8 cellular contexts compared by ENCODE assay signal in genomic region chr4:1249148-1249730, GRCh38. TPM values are rescaled to one million over a fixed set of nuclear protein-coding genes. Genes with fewer than 3 reads are reported as not detected.
DNase-seq lines count a peak whose midpoint lies in the region; ATAC-seq and TF ChIP-seq lines count a peak whose summit lies in the region.

No MANE protein-coding gene starts in this region.

- no peaks in the 10 kb centered on the region for H3K27me3 Mint-ChIP-seq in activated naive CD8-positive, alpha-beta T cell

- H3K9me3 Mint-ChIP-seq in activated naive CD8-positive, alpha-beta T cell (ENCODE audit: low read depth) = no peaks in the 10 kb centered on the region

- H3K4me3 ChIP-seq in parathyroid adenoma (ENCODE audit: low read depth, low read length) (peak overlapping the region; percentile 68), tibial artery (peak overlapping the region; percentile 61 to 67)

- H3K4me1 ChIP-seq in parathyroid adenoma = peaks cover 3% of the 10 kb centered on the region
- H3K4me1 ChIP-seq in tibial artery = peaks cover 15 to 48% (median 42%) of the 10 kb centered on the region in 4 donors

- peak; percentile 47 for ATAC-seq in GM21529 (IDR thresholded peaks at IDR 0.05; ENCODE audit: unreplicated experiment)
- ATAC-seq in SK-N-SH treated with all-trans-retinoic acid at 6 μM for 48 hours = peak; percentile 67
- peak; percentile 71 for ATAC-seq in Right ventricle myocardium superior (ENCODE audit: poor library complexity)

- H3K27me3 ChIP-seq in parathyroid adenoma (ENCODE audit: control insufficient read depth, insufficient read depth, low read length) (no peaks in the 10 kb centered on the region), tibial artery (no peaks in the 10 kb centered on the region)

- DNase-seq in ELF-1 (ENCODE audit: low read depth, low spot score) = peak; percentile 50
- peak; percentile 93 for DNase-seq in Right ventricle myocardium superior
- peak; percentile 80 to 92 for DNase-seq in tibial artery

- no peak for TF ChIP-seq RAD21 in Ishikawa (IDR thresholded peaks at IDR 0.05; ENCODE audit: low read depth)

- peaks cover 31% of the 10 kb centered on the region for H3K79me2 ChIP-seq in parathyroid adenoma

- H3K4me2 ChIP-seq in parathyroid adenoma (ENCODE audit: low read length) = peak overlapping the region; percentile 90

- peaks cover 65% of the 10 kb centered on the region for H3K4me1 Mint-ChIP-seq in activated naive CD8-positive, alpha-beta T cell (ENCODE audit: low read depth)

- intact Hi-C loops in Right ventricle myocardium superior (cut with DNase I) (loop anchor here (5.0 kb wide), 2 partner anchors 82 to 98 kb away; partner anchors contain the start of gene UVSSA), tibial artery (cut with DNase I; ENCODE audit: low total_unique reads) (loop anchor here (1.0 to 5.0 kb wide), 2 partner anchors 43 to 97 kb away; no protein-coding TSS in a partner anchor)

- H3K36me3 Mint-ChIP-seq in activated naive CD8-positive, alpha-beta T cell = no peaks in the 10 kb centered on the region

- H2AFZ ChIP-seq in parathyroid adenoma = peak overlapping the region; percentile 78

- peak overlapping the region; percentile 96 for H3K27ac Mint-ChIP-seq in activated naive CD8-positive, alpha-beta T cell

- no peak for TF ChIP-seq CTCF in parathyroid adenoma (IDR thresholded peaks at IDR 0.05)
- no peak for TF ChIP-seq CTCF in tibial artery (IDR thresholded peaks at IDR 0.05)

- H3K4me3 Mint-ChIP-seq in activated naive CD8-positive, alpha-beta T cell = peak overlapping the region; percentile 87

- peak overlapping the region; percentile 63 for H3K27ac ChIP-seq in parathyroid adenoma
- peak overlapping the region; percentile 93 to 96 for H3K27ac ChIP-seq in tibial artery

- no peak overlapping the region for H3K9ac ChIP-seq in parathyroid adenoma

- H3K9me3 ChIP-seq in parathyroid adenoma (ENCODE audit: control insufficient read depth, low read length) (no peaks in the 10 kb centered on the region), tibial artery (no peaks in the 10 kb centered on the region)

- TF ChIP-seq EP300 in Ishikawa (IDR thresholded peaks at IDR 0.05; ENCODE audit: borderline replicate concordance) = peak; percentile 21; the same call in 1 of the 2 replicates

- H3K36me3 ChIP-seq in parathyroid adenoma (ENCODE audit: control insufficient read depth, insufficient read depth, low read length) (no peaks in the 10 kb centered on the region), tibial artery (no peaks in the 10 kb centered on the region)

TF ChIP-seq in Ishikawa, 13 proteins besides CTCF, POLR2A, EP300 and RAD21 (continues in another document):
- TF ChIP-seq ZBTB7A (IDR thresholded peaks at IDR 0.05; ENCODE audit: low read depth) (no peak), YY1 (IDR thresholded peaks at IDR 0.05; ENCODE audit: low read depth) (peak; percentile 73; the same call in 1 of the 2 replicates), NFIC (IDR thresholded peaks at IDR 0.05) (no peak), TAF1 (IDR thresholded peaks at IDR 0.05; ENCODE audit: low read depth) (no peak; the same call in 1 of the 2 replicates), MAX (IDR thresholded peaks at IDR 0.05) (peak; percentile 71), TCF12 (IDR thresholded peaks at IDR 0.05; ENCODE audit: low read depth) (no peak), CREB1 (IDR thresholded peaks at IDR 0.05; ENCODE audit: low read depth) (no peak), EGR1 (IDR thresholded peaks at IDR 0.05) (peak; percentile 59; the same call in 1 of the 2 replicates), FOXM1 (IDR thresholded peaks at IDR 0.05; ENCODE audit: borderline replicate concordance, low read depth) (no peak), TEAD4 (IDR thresholded peaks at IDR 0.05) (no peak)
- TF ChIP-seq, protein P1, sequence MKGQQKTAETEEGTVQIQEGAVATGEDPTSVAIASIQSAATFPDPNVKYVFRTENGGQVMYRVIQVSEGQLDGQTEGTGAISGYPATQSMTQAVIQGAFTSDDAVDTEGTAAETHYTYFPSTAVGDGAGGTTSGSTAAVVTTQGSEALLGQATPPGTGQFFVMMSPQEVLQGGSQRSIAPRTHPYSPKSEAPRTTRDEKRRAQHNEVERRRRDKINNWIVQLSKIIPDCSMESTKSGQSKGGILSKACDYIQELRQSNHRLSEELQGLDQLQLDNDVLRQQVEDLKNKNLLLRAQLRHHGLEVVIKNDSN (IDR thresholded peaks at IDR 0.05) = no peak
- TF ChIP-seq, protein P2, sequence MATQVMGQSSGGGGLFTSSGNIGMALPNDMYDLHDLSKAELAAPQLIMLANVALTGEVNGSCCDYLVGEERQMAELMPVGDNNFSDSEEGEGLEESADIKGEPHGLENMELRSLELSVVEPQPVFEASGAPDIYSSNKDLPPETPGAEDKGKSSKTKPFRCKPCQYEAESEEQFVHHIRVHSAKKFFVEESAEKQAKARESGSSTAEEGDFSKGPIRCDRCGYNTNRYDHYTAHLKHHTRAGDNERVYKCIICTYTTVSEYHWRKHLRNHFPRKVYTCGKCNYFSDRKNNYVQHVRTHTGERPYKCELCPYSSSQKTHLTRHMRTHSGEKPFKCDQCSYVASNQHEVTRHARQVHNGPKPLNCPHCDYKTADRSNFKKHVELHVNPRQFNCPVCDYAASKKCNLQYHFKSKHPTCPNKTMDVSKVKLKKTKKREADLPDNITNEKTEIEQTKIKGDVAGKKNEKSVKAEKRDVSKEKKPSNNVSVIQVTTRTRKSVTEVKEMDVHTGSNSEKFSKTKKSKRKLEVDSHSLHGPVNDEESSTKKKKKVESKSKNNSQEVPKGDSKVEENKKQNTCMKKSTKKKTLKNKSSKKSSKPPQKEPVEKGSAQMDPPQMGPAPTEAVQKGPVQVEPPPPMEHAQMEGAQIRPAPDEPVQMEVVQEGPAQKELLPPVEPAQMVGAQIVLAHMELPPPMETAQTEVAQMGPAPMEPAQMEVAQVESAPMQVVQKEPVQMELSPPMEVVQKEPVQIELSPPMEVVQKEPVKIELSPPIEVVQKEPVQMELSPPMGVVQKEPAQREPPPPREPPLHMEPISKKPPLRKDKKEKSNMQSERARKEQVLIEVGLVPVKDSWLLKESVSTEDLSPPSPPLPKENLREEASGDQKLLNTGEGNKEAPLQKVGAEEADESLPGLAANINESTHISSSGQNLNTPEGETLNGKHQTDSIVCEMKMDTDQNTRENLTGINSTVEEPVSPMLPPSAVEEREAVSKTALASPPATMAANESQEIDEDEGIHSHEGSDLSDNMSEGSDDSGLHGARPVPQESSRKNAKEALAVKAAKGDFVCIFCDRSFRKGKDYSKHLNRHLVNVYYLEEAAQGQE (IDR thresholded peaks at IDR 0.05; ENCODE audit: low read depth) = no peak

TF ChIP-seq in SK-N-SH treated with all-trans-retinoic acid at 6 μM for 48 hours, 23 proteins besides CTCF, POLR2A, EP300 and RAD21 (continues in another document):
- TF ChIP-seq, protein P3, sequence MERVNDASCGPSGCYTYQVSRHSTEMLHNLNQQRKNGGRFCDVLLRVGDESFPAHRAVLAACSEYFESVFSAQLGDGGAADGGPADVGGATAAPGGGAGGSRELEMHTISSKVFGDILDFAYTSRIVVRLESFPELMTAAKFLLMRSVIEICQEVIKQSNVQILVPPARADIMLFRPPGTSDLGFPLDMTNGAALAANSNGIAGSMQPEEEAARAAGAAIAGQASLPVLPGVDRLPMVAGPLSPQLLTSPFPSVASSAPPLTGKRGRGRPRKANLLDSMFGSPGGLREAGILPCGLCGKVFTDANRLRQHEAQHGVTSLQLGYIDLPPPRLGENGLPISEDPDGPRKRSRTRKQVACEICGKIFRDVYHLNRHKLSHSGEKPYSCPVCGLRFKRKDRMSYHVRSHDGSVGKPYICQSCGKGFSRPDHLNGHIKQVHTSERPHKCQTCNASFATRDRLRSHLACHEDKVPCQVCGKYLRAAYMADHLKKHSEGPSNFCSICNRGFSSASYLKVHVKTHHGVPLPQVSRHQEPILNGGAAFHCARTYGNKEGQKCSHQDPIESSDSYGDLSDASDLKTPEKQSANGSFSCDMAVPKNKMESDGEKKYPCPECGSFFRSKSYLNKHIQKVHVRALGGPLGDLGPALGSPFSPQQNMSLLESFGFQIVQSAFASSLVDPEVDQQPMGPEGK (CRISPR knock-in tag; IDR thresholded peaks at IDR 0.05; ENCODE audit: borderline replicate concordance) = no peak
- TF ChIP-seq TOX (CRISPR knock-in tag; IDR thresholded peaks at IDR 0.05; ENCODE audit: borderline replicate concordance) (no peak), CSDC2 (CRISPR knock-in tag; IDR thresholded peaks at IDR 0.05) (no peak), ZNF8 (CRISPR knock-in tag; IDR thresholded peaks at IDR 0.05) (no peak), ISL1 (CRISPR knock-in tag; IDR thresholded peaks at IDR 0.05) (no peak), ZFP3 (CRISPR knock-in tag; IDR thresholded peaks at IDR 0.05) (no peak), ZFP30 (CRISPR knock-in tag; IDR thresholded peaks at IDR 0.05) (no peak), ZC3H10 (CRISPR knock-in tag; IDR thresholded peaks at IDR 0.05) (no peak)
- TF ChIP-seq, protein P4, sequence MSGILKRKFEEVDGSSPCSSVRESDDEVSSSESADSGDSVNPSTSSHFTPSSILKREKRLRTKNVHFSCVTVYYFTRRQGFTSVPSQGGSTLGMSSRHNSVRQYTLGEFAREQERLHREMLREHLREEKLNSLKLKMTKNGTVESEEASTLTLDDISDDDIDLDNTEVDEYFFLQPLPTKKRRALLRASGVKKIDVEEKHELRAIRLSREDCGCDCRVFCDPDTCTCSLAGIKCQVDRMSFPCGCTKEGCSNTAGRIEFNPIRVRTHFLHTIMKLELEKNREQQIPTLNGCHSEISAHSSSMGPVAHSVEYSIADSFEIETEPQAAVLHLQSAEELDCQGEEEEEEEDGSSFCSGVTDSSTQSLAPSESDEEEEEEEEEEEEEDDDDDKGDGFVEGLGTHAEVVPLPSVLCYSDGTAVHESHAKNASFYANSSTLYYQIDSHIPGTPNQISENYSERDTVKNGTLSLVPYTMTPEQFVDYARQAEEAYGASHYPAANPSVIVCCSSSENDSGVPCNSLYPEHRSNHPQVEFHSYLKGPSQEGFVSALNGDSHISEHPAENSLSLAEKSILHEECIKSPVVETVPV (CRISPR knock-in tag; IDR thresholded peaks at IDR 0.05) = no peak

RNA-seq across cellular contexts. Expression of gene CTBP1, which starts 0.3 kb away (rescaled TPM):
- 133 TPM for total RNA-seq in Right ventricle myocardium superior

RNA-seq across cellular contexts. Expression of gene MAEA, which starts 40.5 kb away (rescaled TPM):
- total RNA-seq in Right ventricle myocardium superior = 50.3 TPM

Comparison
In these comparisons a context has a peak if more than half of its experiments do, and no peak if none do; other contexts are left out.
1. Peak in every context shown above with its lines: DNase-seq, ATAC-seq, H3K4me3 ChIP-seq and H3K27ac ChIP-seq.